In genomic region chr10:88070080-88070880, GRCh38 we compare ENCODE assay signal across 11 cellular contexts.
DNase-seq lines count a peak whose midpoint lies in the region; ATAC-seq, FAIRE-seq and TF ChIP-seq lines count a peak whose summit lies in the region.
"Had no signal": no experiment of that assay in that cellular context is flagged by ENCODE, and none has a peak within 500 bp of the region (broad histone marks: within the 10 kb centered on the region; RNA-seq: fewer than 3 reads in every experiment).

No MANE protein-coding gene starts in this region.

- TSS peak; percentile 39 for BruUV-seq in GM12878 (replicated peaks; lab: Mats Ljungman, UMichigan)

- H3K4me1 ChIP-seq in GM12878 (ENCODE audit: control insufficient read depth, insufficient read depth, low read length): peaks cover 69% of the 10 kb centered on the region
- peaks cover 0 to under 1% (median 0%) of the 10 kb centered on the region in 4 donors for H3K4me1 ChIP-seq in transverse colon

- H3K36me3 ChIP-seq in GM12878 (ENCODE audit: control insufficient read depth in 2 of 2, insufficient read depth in 2 of 2, low read length in 1 of 2) (no peaks in the 10 kb centered on the region), transverse colon (no peaks in the 10 kb centered on the region)

- no peak overlapping the region for H2AFZ ChIP-seq in GM12878 (ENCODE audit: control insufficient read depth, low read depth, low read length)

- peak; percentile 45 for ATAC-seq in GM19395 (IDR thresholded peaks at IDR 0.05; ENCODE audit: unreplicated experiment)
- peak; percentile 48 for ATAC-seq in HG03108 (IDR thresholded peaks at IDR 0.05; ENCODE audit: unreplicated experiment)
- ATAC-seq in GM12878: peak; percentile 74

- 19% methylated on average over 10 of the region's 10 CpGs for WGBS in GM12878 (ENCODE audit: insufficient coverage, insufficient replicate concordance, low lambda C conversion rate, missing lambda C conversion rate)
- 73% methylated on average over 9 to 10 of the region's 10 CpGs for WGBS in transverse colon (ENCODE audit: low coverage in 1 of 2), 2 donors

- H3K4me3 ChIP-seq in GM12878 (0 out of 2 replicates have a peak overlapping the region, but pooled peaks have one; percentile 18), transverse colon (no peak overlapping the region)

- intact Hi-C loops in GM12878 (cut with micrococcal nuclease; ENCODE audit: unreplicated experiment): loop anchor here (1.0 kb wide), 3 partner anchors 10 to 201 kb away; no protein-coding TSS in a partner anchor
- intact Hi-C loops in transverse colon (cut with DNase I; ENCODE audit: low total_unique reads): no loop called here

- TF ChIP-seq POLR2A in GM12878 (IDR thresholded peaks at IDR 0.05; ENCODE audit: low read depth, low read length) (no peak), transverse colon (IDR thresholded peaks at IDR 0.05) (no peak)

- in situ Hi-C loops in GM12878 (cut with MboI) (no loop called here), GM13976 (cut with MboI; ENCODE audit: low sequenced_read_pairs, unreplicated experiment) (no loop called here), transverse colon (cut with MboI; ENCODE audit: low pct_ligation_motif_present in 1 of 4, low pct_unique_long_range_greater_than_20kb in 1 of 4, low sequenced_read_pairs in 3 of 4) (no loop called here)

- SMC1A ChIA-PET in GM12878 (lab: Charles Lee; ENCODE audit: uncharacterized antibody, unreplicated experiment): interaction anchor here (0.5 to 19.3 kb wide), 9 partner anchors 9 to 319 kb away, joined by 3 to 229 read pairs (median 6); no protein-coding TSS in a partner anchor

- H3K9ac ChIP-seq in GM12878 (ENCODE audit: control insufficient read depth, insufficient read depth, low read length): peak overlapping the region; percentile 41

- RAD21 ChIA-PET in GM12878 (lab: Charles Lee; ENCODE audit: unreplicated experiment): interaction anchor here (0.5 to 8.0 kb wide), 10 partner anchors 10 to 322 kb away, joined by 3 to 89 read pairs (median 7); no protein-coding TSS in a partner anchor

- H3K9me3 ChIP-seq in GM12878 (replicated peaks; ENCODE audit: control insufficient read depth, insufficient read depth, low read length): no peaks in the 10 kb centered on the region
- H3K9me3 ChIP-seq in transverse colon: no peaks in the 10 kb centered on the region

- TF ChIP-seq RAD21 in GM12878 (IDR thresholded peaks at IDR 0.05; ENCODE audit: insufficient read depth, low read depth, low read length): peak; percentile 33; the same call in 1 of the 2 replicates

- no peaks in the 10 kb centered on the region for H4K20me1 ChIP-seq in GM12878 (ENCODE audit: control insufficient read depth, insufficient read depth)

- peak overlapping the region; percentile 79 for H3K4me2 ChIP-seq in GM12878 (ENCODE audit: control insufficient read depth, insufficient read depth)

- POLR2A ChIA-PET in GM12878 (lab: Charles Lee): interaction anchor here (0.6 to 2.4 kb wide), 4 partner anchors 13 to 208 kb away, joined by 3 to 9 read pairs (median 6); no protein-coding TSS in a partner anchor

- CTCF ChIA-PET in GM12878 (lab: Yijun Ruan, JAX): interaction anchor here (1.0 to 6.5 kb wide), 2 partner anchors 9 to 22 kb away, joined by 5 to 36 read pairs; no protein-coding TSS in a partner anchor

- DNase-seq in DMS53 (lab: John Stamatoyannopoulos, UW): peak; percentile 94
- DNase-seq in GM12878 (ENCODE audit: low read depth, low spot score): peak; percentile 92
- DNase-seq in NCI-H82 (lab: John Stamatoyannopoulos, UW): no peak
- DNase-seq in GM13976 (ENCODE audit: low spot score): no peak
- no peak for DNase-seq in transverse colon
- DNase-seq in DMS 273 treated with DMSO at 0.1 percent for 48 hours (lab: John Stamatoyannopoulos, UW): no peak
- DNase-seq: C1 segment of cervical spinal cord; effector CD4-positive, alpha-beta T cell had no signal

- no peaks in the 10 kb centered on the region for H3K79me2 ChIP-seq in GM12878 (ENCODE audit: control insufficient read depth, insufficient read depth, low read length)

- H3K27me3 ChIP-seq in GM12878 (replicated peaks in 1 of 2; ENCODE audit: control insufficient read depth in 2 of 2, insufficient read depth in 2 of 2, low read length in 1 of 2) (no peaks in the 10 kb centered on the region), transverse colon (no peaks in the 10 kb centered on the region)

- H3K27ac ChIP-seq in GM12878 (ENCODE audit: control insufficient read depth, insufficient read depth) (peak overlapping the region; percentile 73), transverse colon (no peak overlapping the region)

- TF ChIP-seq CTCF in GM12878 (IDR thresholded peaks at IDR 0.05 in 2 of 3, conservative IDR thresholded peaks at IDR 0.05 in 1 of 3; ENCODE audit: control insufficient read depth in 2 of 3, extremely low read depth in 1 of 3, insufficient read depth in 1 of 3, low read depth in 3 of 3, low read length in 3 of 3) (no peak), GM13976 (IDR thresholded peaks at IDR 0.05; ENCODE audit: borderline replicate concordance, control extremely low read depth, extremely low read depth, insufficient read depth, missing control alignments) (no peak), transverse colon (IDR thresholded peaks at IDR 0.05) (no peak)

- TF ChIP-seq EP300 in GM12878 (IDR thresholded peaks at IDR 0.05; ENCODE audit: borderline replicate concordance in 1 of 2, control insufficient read depth in 1 of 2, low read depth in 2 of 2, low read length in 2 of 2) (peak; percentile 97 to 99; a peak in 3 of 4 replicates), transverse colon (IDR thresholded peaks at IDR 0.05; ENCODE audit: low read depth) (no peak)

- peak; percentile 47 for FAIRE-seq in GM12878 (lab: Jason Lieb, UNC)
- FAIRE-seq: RCC 7860 had no signal

TF ChIP-seq in GM12878, 131 proteins besides CTCF, POLR2A, EP300 and RAD21 (continues in another document):
- no peak for TF ChIP-seq PML (IDR thresholded peaks at IDR 0.05; ENCODE audit: low read length)
- no peak for TF ChIP-seq ESRRA (IDR thresholded peaks at IDR 0.05; ENCODE audit: low read length)
- peak; percentile 75; the same call in 1 of the 2 replicates for TF ChIP-seq BACH1 (IDR thresholded peaks at IDR 0.05; ENCODE audit: borderline replicate concordance)
- TF ChIP-seq BMI1 (IDR thresholded peaks at IDR 0.05; ENCODE audit: borderline replicate concordance): peak; percentile 84
- TF ChIP-seq YY1 (IDR thresholded peaks at IDR 0.05; ENCODE audit: low read depth, low read length): peak; percentile 26; the same call in 1 of the 2 replicates
- no peak for TF ChIP-seq EZH2 (IDR thresholded peaks at IDR 0.05; ENCODE audit: borderline replicate concordance, control insufficient read depth, low read depth, low read length)
- TF ChIP-seq IKZF2 (IDR thresholded peaks at IDR 0.05): peak; percentile 98 to 99
- TF ChIP-seq CEBPZ (IDR thresholded peaks at IDR 0.05; ENCODE audit: low read depth, low read length): no peak
- peak; percentile 97 for TF ChIP-seq POU2F2 (IDR thresholded peaks at IDR 0.05; ENCODE audit: borderline replicate concordance, low read depth, low read length)
- no peak for TF ChIP-seq NR2C2 (IDR thresholded peaks at IDR 0.05; ENCODE audit: borderline replicate concordance, control insufficient read depth, insufficient read length, low read depth)
- TF ChIP-seq NR2F1 (conservative IDR thresholded peaks at IDR 0.05): peak; percentile 88
- peak; percentile 34; the same call in 1 of the 2 replicates for TF ChIP-seq JUND (IDR thresholded peaks at IDR 0.05; ENCODE audit: low read depth, low read length)
- TF ChIP-seq SMARCA5 (IDR thresholded peaks at IDR 0.05): no peak
- peak; percentile 98 for TF ChIP-seq FOXM1 (IDR thresholded peaks at IDR 0.05; ENCODE audit: low read depth, low read length)
- no peak for TF ChIP-seq MYC (IDR thresholded peaks at IDR 0.05; ENCODE audit: insufficient read depth, insufficient read length, insufficient replicate concordance, low read length, severe bottlenecking)
- TF ChIP-seq ATF2 (IDR thresholded peaks at IDR 0.05; ENCODE audit: low read length): peak; percentile 96
- TF ChIP-seq IRF4 (IDR thresholded peaks at IDR 0.05; ENCODE audit: low read depth, low read length): peak; percentile 94
- TF ChIP-seq GABPA (IDR thresholded peaks at IDR 0.05; ENCODE audit: low read depth): peak; percentile 27; the same call in 1 of the 2 replicates

Comparison
In these comparisons a context has a peak if more than half of its experiments do, and no peak if none do; other contexts are left out.
1. DNase-seq: peak in DMS53 (single experiment) and GM12878 (single experiment); none in NCI-H82 (single experiment), GM13976 (single experiment), transverse colon (single experiment) and DMS 273 treated with DMSO at 0.1 percent for 48 hours (single experiment).
2. Peak in every context shown above with its lines, with median percentiles within 50 percentile points of each other: ATAC-seq.